ENCODE assay signal across 15 cellular contexts in genomic region chr6:134420638-134421181, GRCh38.
DNase-seq lines count a peak whose midpoint lies in the region; ATAC-seq, FAIRE-seq and TF ChIP-seq lines count a peak whose summit lies in the region.
"Had no signal": no experiment of that assay in that cellular context is flagged by ENCODE, and none has a peak within 500 bp of the region (broad histone marks: within the 10 kb centered on the region; RNA-seq: fewer than 3 reads in every experiment).

No MANE protein-coding gene starts in this region.

- H3K4me1 ChIP-seq in A549: peaks cover 47% of the 10 kb centered on the region; the same call in 2 of the 3 replicates
- H3K4me1 ChIP-seq in mammary epithelial cell (ENCODE audit: insufficient read depth, low read length): peaks cover 42% of the 10 kb centered on the region
- H3K4me1 ChIP-seq in prostate gland (replicated peaks): no peaks in the 10 kb centered on the region

- peaks cover 3% of the 10 kb centered on the region for H3K27me3 Mint-ChIP-seq in activated T-helper 17 cell treated with anti-CD3 and anti-CD28 coated beads, Interleukin-2, amount 50 U/mL, for 72 hours

- DNase-seq in A549 (ENCODE audit: low read depth in 1 of 2, low spot score in 1 of 2) (peak; percentile 8 to 75), HT-29 (ENCODE audit: low spot score) (peak; percentile 61), mammary epithelial cell (peak; percentile 63), islet precursor cell (peak; percentile 54), COLO829 (ENCODE audit: low spot score) (no peak), OCI-M1 (lab: John Stamatoyannopoulos, UW) (no peak), prostate gland (ENCODE audit: low spot score) (no peak)
- DNase-seq: activated T-cell treated with anti-CD3 and anti-CD28 coated beads, Interleukin-2, amount 50 U/mL, for 1 hour; esophagus squamous epithelium; NCI-H446 treated with DMSO at 0.1 percent for 48 hours; stimulated activated CD4-positive, alpha-beta T cell treated with anti-CD3 and anti-CD28 coated beads, Interleukin-12 subunit alpha, Interleukin-12 subunit beta, amount 100 ng/mL, for 4 hours had no signal

- WGBS in A549 (ENCODE audit: missing lambda C conversion rate): 18% methylated on average over 3 of the region's 3 CpGs
- 67% methylated on average over 3 of the region's 3 CpGs for WGBS in mammary epithelial cell (ENCODE audit: low coverage, missing lambda C conversion rate)
- WGBS in prostate gland: 92% methylated on average over 3 of the region's 3 CpGs

- no peak overlapping the region for H3K4me3 Mint-ChIP-seq in activated T-helper 17 cell treated with anti-CD3 and anti-CD28 coated beads, Interleukin-2, amount 50 U/mL, for 72 hours
- H3K4me3 Mint-ChIP-seq: WTC11 had no signal

- no TSS peak for BruUV-seq in mammary epithelial cell (replicated peaks; lab: Mats Ljungman, UMichigan)

- H3K27ac ChIP-seq in A549 (peak overlapping the region; percentile 77 to 90), mammary epithelial cell (ENCODE audit: insufficient read depth, low read depth, low read length) (peak overlapping the region; percentile 95), prostate gland (no peak overlapping the region)

- H3K79me2 ChIP-seq in mammary epithelial cell (ENCODE audit: insufficient read depth, low read length): no peaks in the 10 kb centered on the region

- in situ Hi-C loops in mammary epithelial cell (cut with MboI; ENCODE audit: low sequenced_read_pairs in 2 of 2): no loop called here

- H3K4me3 ChIP-seq in A549 (no peak overlapping the region), mammary epithelial cell (replicated peaks in 1 of 3; ENCODE audit: insufficient read depth in 1 of 3, low read depth in 2 of 3, low read length in 3 of 3) (no peak overlapping the region), prostate gland (no peak overlapping the region)
- H3K4me3 ChIP-seq: esophagus squamous epithelium had no signal

- POLR2A ChIA-PET in A549 (lab: Yijun Ruan, JAX): no interaction called here

- CTCF ChIA-PET in A549 (lab: Yijun Ruan, JAX): interaction anchor here (0.5 kb wide), 1 partner anchor 215 kb away, joined by 3 read pairs; no protein-coding TSS in a partner anchor
- CTCF ChIA-PET in mammary epithelial cell (lab: Charles Lee; ENCODE audit: low non-redundant PET): interaction anchor here (0.6 kb wide), 1 partner anchor 199 kb away, joined by 3 read pairs; no protein-coding TSS in a partner anchor

- H3K4me2 ChIP-seq in A549 (peak overlapping the region; percentile 17; the same call in 1 of the 3 replicates), mammary epithelial cell (ENCODE audit: insufficient read depth, low read depth, low read length) (peak overlapping the region; percentile 3)

- TF ChIP-seq POLR2A in A549 (IDR thresholded peaks at IDR 0.05; ENCODE audit: low read length): no peak
- TF ChIP-seq POLR2A in prostate gland (IDR thresholded peaks at IDR 0.05): no peak

- peak; percentile 56 to 71; a peak in 5 of 6 replicates for ATAC-seq in A549
- ATAC-seq in activated T-helper 17 cell treated with anti-CD3 and anti-CD28 coated beads, Interleukin-2, amount 50 U/mL, for 72 hours (replicated peaks): no peak
- ATAC-seq: WTC11 had no signal

- H3K27me3 ChIP-seq in mammary epithelial cell (ENCODE audit: insufficient read depth, low read length) (no peaks in the 10 kb centered on the region), prostate gland (replicated peaks; ENCODE audit: insufficient read depth) (no peaks in the 10 kb centered on the region)
- H3K27me3 ChIP-seq: esophagus squamous epithelium had no signal

- H4K20me1 ChIP-seq in mammary epithelial cell (ENCODE audit: insufficient read depth, low read length): no peaks in the 10 kb centered on the region

- TF ChIP-seq CTCF in A549 (IDR thresholded peaks at IDR 0.05): no peak
- no peak for TF ChIP-seq CTCF in mammary epithelial cell (conservative IDR thresholded peaks at IDR 0.05 in 1 of 2, IDR thresholded peaks at IDR 0.05 in 1 of 2; ENCODE audit: extremely low read depth in 1 of 2, insufficient read depth in 1 of 2, low read depth in 1 of 2, low read length in 2 of 2)
- no peak for TF ChIP-seq CTCF in prostate gland (IDR thresholded peaks at IDR 0.05)

- intact Hi-C loops in mammary epithelial cell (cut with micrococcal nuclease) (loop anchor here (2.0 to 5.0 kb wide), 5 partner anchors 26 to 220 kb away; no protein-coding TSS in a partner anchor), prostate gland (cut with DNase I) (no loop called here)

- no peak overlapping the region for H3K27ac Mint-ChIP-seq in activated T-helper 17 cell treated with anti-CD3 and anti-CD28 coated beads, Interleukin-2, amount 50 U/mL, for 72 hours
- H3K27ac Mint-ChIP-seq: WTC11 had no signal

- TF ChIP-seq EP300 in A549 (IDR thresholded peaks at IDR 0.05): peak in 1 of 2 experiments; percentile 22; a peak in 2 of 5 replicates

- no peak for FAIRE-seq in A549 (lab: Jason Lieb, UNC)
- FAIRE-seq: GM18507, islet of Langerhans had no signal

- no peak overlapping the region for H3K9ac ChIP-seq in mammary epithelial cell (ENCODE audit: insufficient read depth, low read length)

- H3K9me3 ChIP-seq in A549: peaks cover 8% of the 10 kb centered on the region; the same call in 2 of the 3 replicates
- no peaks in the 10 kb centered on the region for H3K9me3 ChIP-seq in mammary epithelial cell (replicated peaks; ENCODE audit: insufficient read depth, low read length)
- no peaks in the 10 kb centered on the region for H3K9me3 ChIP-seq in prostate gland
- H3K9me3 ChIP-seq: esophagus squamous epithelium had no signal

- H3K9me3 Mint-ChIP-seq in activated T-helper 17 cell treated with anti-CD3 and anti-CD28 coated beads, Interleukin-2, amount 50 U/mL, for 72 hours: no peaks in the 10 kb centered on the region

- H2AFZ ChIP-seq in mammary epithelial cell (ENCODE audit: low read depth, low read length): peak overlapping the region; percentile 50

- no peak for TF ChIP-seq RAD21 in A549 (conservative IDR thresholded peaks at IDR 0.05 in 1 of 2, IDR thresholded peaks at IDR 0.05 in 1 of 2)

- dilution Hi-C loops in mammary epithelial cell (cut with HindIII; ENCODE audit: low sequenced_read_pairs): loop anchor here (10.0 kb wide), 2 partner anchors 204 to 256 kb away; no protein-coding TSS in a partner anchor

- H3K4me1 Mint-ChIP-seq in activated T-helper 17 cell treated with anti-CD3 and anti-CD28 coated beads, Interleukin-2, amount 50 U/mL, for 72 hours: peaks cover 16% of the 10 kb centered on the region

- H3K36me3 ChIP-seq in mammary epithelial cell (ENCODE audit: insufficient read depth, low read length) (no peaks in the 10 kb centered on the region), prostate gland (no peaks in the 10 kb centered on the region)
- H3K36me3 ChIP-seq: esophagus squamous epithelium had no signal

- no peaks in the 10 kb centered on the region for H3K36me3 Mint-ChIP-seq in activated T-helper 17 cell treated with anti-CD3 and anti-CD28 coated beads, Interleukin-2, amount 50 U/mL, for 72 hours (ENCODE audit: low read depth)

TF ChIP-seq in A549, 52 proteins besides CTCF, POLR2A, EP300 and RAD21:
- TF ChIP-seq ELK1 (IDR thresholded peaks at IDR 0.05; ENCODE audit: low read depth, low read length) (no peak), HMGXB4 (CRISPR knock-in tag; IDR thresholded peaks at IDR 0.05; ENCODE audit: borderline replicate concordance) (no peak), SMC3 (IDR thresholded peaks at IDR 0.05) (no peak), MAFK (IDR thresholded peaks at IDR 0.05; ENCODE audit: partially characterized antibody) (no peak), JUNB (IDR thresholded peaks at IDR 0.05) (peak; percentile 44; the same call in 1 of the 2 replicates), FOSL2 (IDR thresholded peaks at IDR 0.05) (no peak; the same call in 1 of the 2 replicates), FOSL2 (CRISPR knock-in tag; IDR thresholded peaks at IDR 0.05) (peak; percentile 63), MAX (IDR thresholded peaks at IDR 0.05) (peak; percentile 35; the same call in 1 of the 2 replicates), GATA3 (IDR thresholded peaks at IDR 0.05; ENCODE audit: borderline replicate concordance) (peak; percentile 79; the same call in 1 of the 2 replicates), ZC3H11A (IDR thresholded peaks at IDR 0.05) (no peak), JUN (IDR thresholded peaks at IDR 0.05) (no peak)

Comparison
In these comparisons a context has a peak if more than half of its experiments do, and no peak if none do; other contexts are left out.
1. DNase-seq: peak in A549 (2 of 2), HT-29 (single experiment), mammary epithelial cell (single experiment) and islet precursor cell (single experiment); none in COLO829 (single experiment), OCI-M1 (single experiment) and prostate gland (single experiment).
2. H3K27ac ChIP-seq: peak in A549 (2 of 2) and mammary epithelial cell (single experiment); none in prostate gland (0 of 2).